ENCODE assay signal across 1 cellular context in the genomic region with DNA sequence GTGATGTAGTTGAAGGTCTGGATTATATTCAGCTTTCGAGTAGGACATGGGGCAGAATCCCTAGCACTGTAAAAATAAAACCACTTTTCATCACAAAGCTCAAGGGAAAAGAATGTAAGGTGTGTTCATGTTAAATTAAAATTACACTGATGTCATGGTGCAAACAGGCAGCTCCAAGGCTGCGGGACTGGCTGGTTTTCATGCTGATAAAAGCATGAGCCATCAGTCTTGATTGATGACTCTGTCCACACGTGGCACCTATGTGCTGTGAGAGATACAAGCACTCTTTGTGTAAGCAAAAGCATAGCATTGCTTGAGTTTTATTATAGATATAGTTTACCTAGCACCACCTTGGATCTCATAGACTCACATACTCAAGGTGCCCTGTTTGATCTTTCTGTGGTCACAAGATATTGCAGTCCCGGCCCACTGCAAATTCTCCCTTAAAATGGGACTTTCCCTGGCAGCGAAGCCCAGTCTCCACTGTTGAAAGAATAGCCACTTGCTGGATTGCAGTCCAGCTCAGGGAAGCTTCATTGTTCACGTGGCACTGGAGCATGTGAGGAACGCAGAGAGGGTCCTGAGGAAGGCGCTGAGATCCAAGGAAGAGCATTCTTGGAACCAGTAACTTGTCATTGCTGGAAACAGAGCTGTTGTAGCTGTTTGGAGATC.
TF ChIP-seq lines count a peak whose summit lies in the region.

No MANE protein-coding gene starts in this region.

TF ChIP-seq in K562, 482 proteins besides CTCF, POLR2A, EP300 and RAD21 (continued from another document and continues in another):
- TF ChIP-seq, protein P1, sequence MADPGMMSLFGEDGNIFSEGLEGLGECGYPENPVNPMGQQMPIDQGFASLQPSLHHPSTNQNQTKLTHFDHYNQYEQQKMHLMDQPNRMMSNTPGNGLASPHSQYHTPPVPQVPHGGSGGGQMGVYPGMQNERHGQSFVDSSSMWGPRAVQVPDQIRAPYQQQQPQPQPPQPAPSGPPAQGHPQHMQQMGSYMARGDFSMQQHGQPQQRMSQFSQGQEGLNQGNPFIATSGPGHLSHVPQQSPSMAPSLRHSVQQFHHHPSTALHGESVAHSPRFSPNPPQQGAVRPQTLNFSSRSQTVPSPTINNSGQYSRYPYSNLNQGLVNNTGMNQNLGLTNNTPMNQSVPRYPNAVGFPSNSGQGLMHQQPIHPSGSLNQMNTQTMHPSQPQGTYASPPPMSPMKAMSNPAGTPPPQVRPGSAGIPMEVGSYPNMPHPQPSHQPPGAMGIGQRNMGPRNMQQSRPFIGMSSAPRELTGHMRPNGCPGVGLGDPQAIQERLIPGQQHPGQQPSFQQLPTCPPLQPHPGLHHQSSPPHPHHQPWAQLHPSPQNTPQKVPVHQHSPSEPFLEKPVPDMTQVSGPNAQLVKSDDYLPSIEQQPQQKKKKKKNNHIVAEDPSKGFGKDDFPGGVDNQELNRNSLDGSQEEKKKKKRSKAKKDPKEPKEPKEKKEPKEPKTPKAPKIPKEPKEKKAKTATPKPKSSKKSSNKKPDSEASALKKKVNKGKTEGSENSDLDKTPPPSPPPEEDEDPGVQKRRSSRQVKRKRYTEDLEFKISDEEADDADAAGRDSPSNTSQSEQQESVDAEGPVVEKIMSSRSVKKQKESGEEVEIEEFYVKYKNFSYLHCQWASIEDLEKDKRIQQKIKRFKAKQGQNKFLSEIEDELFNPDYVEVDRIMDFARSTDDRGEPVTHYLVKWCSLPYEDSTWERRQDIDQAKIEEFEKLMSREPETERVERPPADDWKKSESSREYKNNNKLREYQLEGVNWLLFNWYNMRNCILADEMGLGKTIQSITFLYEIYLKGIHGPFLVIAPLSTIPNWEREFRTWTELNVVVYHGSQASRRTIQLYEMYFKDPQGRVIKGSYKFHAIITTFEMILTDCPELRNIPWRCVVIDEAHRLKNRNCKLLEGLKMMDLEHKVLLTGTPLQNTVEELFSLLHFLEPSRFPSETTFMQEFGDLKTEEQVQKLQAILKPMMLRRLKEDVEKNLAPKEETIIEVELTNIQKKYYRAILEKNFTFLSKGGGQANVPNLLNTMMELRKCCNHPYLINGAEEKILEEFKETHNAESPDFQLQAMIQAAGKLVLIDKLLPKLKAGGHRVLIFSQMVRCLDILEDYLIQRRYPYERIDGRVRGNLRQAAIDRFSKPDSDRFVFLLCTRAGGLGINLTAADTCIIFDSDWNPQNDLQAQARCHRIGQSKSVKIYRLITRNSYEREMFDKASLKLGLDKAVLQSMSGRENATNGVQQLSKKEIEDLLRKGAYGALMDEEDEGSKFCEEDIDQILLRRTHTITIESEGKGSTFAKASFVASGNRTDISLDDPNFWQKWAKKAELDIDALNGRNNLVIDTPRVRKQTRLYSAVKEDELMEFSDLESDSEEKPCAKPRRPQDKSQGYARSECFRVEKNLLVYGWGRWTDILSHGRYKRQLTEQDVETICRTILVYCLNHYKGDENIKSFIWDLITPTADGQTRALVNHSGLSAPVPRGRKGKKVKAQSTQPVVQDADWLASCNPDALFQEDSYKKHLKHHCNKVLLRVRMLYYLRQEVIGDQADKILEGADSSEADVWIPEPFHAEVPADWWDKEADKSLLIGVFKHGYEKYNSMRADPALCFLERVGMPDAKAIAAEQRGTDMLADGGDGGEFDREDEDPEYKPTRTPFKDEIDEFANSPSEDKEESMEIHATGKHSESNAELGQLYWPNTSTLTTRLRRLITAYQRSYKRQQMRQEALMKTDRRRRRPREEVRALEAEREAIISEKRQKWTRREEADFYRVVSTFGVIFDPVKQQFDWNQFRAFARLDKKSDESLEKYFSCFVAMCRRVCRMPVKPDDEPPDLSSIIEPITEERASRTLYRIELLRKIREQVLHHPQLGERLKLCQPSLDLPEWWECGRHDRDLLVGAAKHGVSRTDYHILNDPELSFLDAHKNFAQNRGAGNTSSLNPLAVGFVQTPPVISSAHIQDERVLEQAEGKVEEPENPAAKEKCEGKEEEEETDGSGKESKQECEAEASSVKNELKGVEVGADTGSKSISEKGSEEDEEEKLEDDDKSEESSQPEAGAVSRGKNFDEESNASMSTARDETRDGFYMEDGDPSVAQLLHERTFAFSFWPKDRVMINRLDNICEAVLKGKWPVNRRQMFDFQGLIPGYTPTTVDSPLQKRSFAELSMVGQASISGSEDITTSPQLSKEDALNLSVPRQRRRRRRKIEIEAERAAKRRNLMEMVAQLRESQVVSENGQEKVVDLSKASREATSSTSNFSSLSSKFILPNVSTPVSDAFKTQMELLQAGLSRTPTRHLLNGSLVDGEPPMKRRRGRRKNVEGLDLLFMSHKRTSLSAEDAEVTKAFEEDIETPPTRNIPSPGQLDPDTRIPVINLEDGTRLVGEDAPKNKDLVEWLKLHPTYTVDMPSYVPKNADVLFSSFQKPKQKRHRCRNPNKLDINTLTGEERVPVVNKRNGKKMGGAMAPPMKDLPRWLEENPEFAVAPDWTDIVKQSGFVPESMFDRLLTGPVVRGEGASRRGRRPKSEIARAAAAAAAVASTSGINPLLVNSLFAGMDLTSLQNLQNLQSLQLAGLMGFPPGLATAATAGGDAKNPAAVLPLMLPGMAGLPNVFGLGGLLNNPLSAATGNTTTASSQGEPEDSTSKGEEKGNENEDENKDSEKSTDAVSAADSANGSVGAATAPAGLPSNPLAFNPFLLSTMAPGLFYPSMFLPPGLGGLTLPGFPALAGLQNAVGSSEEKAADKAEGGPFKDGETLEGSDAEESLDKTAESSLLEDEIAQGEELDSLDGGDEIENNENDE (IDR thresholded peaks at IDR 0.05; ENCODE audit: low read depth, low read length): no peak
- TF ChIP-seq KDM2B (CRISPR knock-in tag; IDR thresholded peaks at IDR 0.05): no peak
- peak in 1 of 2 experiments; percentile 57; a peak in 1 of 4 replicates for TF ChIP-seq FOXA3 (CRISPR knock-in tag; conservative IDR thresholded peaks at IDR 0.05 in 1 of 2, IDR thresholded peaks at IDR 0.05 in 1 of 2)
- TF ChIP-seq, protein P2, sequence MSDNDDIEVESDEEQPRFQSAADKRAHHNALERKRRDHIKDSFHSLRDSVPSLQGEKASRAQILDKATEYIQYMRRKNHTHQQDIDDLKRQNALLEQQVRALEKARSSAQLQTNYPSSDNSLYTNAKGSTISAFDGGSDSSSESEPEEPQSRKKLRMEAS (CRISPR knock-in tag; IDR thresholded peaks at IDR 0.05): peak; percentile 71
- TF ChIP-seq, protein P3, sequence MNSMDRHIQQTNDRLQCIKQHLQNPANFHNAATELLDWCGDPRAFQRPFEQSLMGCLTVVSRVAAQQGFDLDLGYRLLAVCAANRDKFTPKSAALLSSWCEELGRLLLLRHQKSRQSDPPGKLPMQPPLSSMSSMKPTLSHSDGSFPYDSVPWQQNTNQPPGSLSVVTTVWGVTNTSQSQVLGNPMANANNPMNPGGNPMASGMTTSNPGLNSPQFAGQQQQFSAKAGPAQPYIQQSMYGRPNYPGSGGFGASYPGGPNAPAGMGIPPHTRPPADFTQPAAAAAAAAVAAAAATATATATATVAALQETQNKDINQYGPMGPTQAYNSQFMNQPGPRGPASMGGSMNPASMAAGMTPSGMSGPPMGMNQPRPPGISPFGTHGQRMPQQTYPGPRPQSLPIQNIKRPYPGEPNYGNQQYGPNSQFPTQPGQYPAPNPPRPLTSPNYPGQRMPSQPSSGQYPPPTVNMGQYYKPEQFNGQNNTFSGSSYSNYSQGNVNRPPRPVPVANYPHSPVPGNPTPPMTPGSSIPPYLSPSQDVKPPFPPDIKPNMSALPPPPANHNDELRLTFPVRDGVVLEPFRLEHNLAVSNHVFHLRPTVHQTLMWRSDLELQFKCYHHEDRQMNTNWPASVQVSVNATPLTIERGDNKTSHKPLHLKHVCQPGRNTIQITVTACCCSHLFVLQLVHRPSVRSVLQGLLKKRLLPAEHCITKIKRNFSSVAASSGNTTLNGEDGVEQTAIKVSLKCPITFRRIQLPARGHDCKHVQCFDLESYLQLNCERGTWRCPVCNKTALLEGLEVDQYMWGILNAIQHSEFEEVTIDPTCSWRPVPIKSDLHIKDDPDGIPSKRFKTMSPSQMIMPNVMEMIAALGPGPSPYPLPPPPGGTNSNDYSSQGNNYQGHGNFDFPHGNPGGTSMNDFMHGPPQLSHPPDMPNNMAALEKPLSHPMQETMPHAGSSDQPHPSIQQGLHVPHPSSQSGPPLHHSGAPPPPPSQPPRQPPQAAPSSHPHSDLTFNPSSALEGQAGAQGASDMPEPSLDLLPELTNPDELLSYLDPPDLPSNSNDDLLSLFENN (IDR thresholded peaks at IDR 0.05; ENCODE audit: low read depth in 2 of 2, low read length in 2 of 2): peak in 1 of 2 experiments; percentile 69; a peak in 1 of 4 replicates
- no peak for TF ChIP-seq FOXM1 (IDR thresholded peaks at IDR 0.05; ENCODE audit: low read depth)
- no peak for TF ChIP-seq FOXM1 (CRISPR knock-in tag; IDR thresholded peaks at IDR 0.05; ENCODE audit: low read depth)
- TF ChIP-seq CEBPG (CRISPR knock-in tag; IDR thresholded peaks at IDR 0.05): no peak
- TF ChIP-seq CEBPG (tag; conservative IDR thresholded peaks at IDR 0.05 in 1 of 2, IDR thresholded peaks at IDR 0.05 in 1 of 2): no peak
- TF ChIP-seq, protein P4, sequence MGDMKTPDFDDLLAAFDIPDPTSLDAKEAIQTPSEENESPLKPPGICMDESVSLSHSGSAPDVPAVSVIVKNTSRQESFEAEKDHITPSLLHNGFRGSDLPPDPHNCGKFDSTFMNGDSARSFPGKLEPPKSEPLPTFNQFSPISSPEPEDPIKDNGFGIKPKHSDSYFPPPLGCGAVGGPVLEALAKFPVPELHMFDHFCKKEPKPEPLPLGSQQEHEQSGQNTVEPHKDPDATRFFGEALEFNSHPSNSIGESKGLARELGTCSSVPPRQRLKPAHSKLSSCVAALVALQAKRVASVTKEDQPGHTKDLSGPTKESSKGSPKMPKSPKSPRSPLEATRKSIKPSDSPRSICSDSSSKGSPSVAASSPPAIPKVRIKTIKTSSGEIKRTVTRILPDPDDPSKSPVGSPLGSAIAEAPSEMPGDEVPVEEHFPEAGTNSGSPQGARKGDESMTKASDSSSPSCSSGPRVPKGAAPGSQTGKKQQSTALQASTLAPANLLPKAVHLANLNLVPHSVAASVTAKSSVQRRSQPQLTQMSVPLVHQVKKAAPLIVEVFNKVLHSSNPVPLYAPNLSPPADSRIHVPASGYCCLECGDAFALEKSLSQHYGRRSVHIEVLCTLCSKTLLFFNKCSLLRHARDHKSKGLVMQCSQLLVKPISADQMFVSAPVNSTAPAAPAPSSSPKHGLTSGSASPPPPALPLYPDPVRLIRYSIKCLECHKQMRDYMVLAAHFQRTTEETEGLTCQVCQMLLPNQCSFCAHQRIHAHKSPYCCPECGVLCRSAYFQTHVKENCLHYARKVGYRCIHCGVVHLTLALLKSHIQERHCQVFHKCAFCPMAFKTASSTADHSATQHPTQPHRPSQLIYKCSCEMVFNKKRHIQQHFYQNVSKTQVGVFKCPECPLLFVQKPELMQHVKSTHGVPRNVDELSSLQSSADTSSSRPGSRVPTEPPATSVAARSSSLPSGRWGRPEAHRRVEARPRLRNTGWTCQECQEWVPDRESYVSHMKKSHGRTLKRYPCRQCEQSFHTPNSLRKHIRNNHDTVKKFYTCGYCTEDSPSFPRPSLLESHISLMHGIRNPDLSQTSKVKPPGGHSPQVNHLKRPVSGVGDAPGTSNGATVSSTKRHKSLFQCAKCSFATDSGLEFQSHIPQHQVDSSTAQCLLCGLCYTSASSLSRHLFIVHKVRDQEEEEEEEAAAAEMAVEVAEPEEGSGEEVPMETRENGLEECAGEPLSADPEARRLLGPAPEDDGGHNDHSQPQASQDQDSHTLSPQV (IDR thresholded peaks at IDR 0.05): no peak
- peak; percentile 42; the same call in 1 of the 2 replicates for TF ChIP-seq MTA1 (IDR thresholded peaks at IDR 0.05; ENCODE audit: borderline replicate concordance)
- TF ChIP-seq RNF2 (IDR thresholded peaks at IDR 0.05): no peak; the same call in 1 of the 2 replicates
- no peak for TF ChIP-seq TEAD1 (CRISPR knock-in tag; IDR thresholded peaks at IDR 0.05)
- TF ChIP-seq, protein P5, sequence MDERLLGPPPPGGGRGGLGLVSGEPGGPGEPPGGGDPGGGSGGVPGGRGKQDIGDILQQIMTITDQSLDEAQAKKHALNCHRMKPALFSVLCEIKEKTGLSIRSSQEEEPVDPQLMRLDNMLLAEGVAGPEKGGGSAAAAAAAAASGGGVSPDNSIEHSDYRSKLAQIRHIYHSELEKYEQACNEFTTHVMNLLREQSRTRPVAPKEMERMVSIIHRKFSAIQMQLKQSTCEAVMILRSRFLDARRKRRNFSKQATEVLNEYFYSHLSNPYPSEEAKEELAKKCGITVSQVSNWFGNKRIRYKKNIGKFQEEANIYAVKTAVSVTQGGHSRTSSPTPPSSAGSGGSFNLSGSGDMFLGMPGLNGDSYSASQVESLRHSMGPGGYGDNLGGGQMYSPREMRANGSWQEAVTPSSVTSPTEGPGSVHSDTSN (CRISPR knock-in tag; IDR thresholded peaks at IDR 0.05; ENCODE audit: low read depth): peak; percentile 84
- TF ChIP-seq, protein P5 (tag; conservative IDR thresholded peaks at IDR 0.05; ENCODE audit: low read depth): peak; percentile 98
- TF ChIP-seq CBFA2T3 (IDR thresholded peaks at IDR 0.05): peak; percentile 89
- peak; percentile 43; the same call in 1 of the 2 replicates for TF ChIP-seq CREB1 (IDR thresholded peaks at IDR 0.05)
- peak; percentile 40; the same call in 1 of the 2 replicates for TF ChIP-seq CREB1 (CRISPR knock-in tag; IDR thresholded peaks at IDR 0.05)
- no peak for TF ChIP-seq BRD9 (IDR thresholded peaks at IDR 0.05; ENCODE audit: low read depth, partially characterized antibody)
- no peak for TF ChIP-seq ZNF274 (IDR thresholded peaks at IDR 0.05; ENCODE audit: borderline replicate concordance, low read depth, low read length)
- TF ChIP-seq, protein P6, sequence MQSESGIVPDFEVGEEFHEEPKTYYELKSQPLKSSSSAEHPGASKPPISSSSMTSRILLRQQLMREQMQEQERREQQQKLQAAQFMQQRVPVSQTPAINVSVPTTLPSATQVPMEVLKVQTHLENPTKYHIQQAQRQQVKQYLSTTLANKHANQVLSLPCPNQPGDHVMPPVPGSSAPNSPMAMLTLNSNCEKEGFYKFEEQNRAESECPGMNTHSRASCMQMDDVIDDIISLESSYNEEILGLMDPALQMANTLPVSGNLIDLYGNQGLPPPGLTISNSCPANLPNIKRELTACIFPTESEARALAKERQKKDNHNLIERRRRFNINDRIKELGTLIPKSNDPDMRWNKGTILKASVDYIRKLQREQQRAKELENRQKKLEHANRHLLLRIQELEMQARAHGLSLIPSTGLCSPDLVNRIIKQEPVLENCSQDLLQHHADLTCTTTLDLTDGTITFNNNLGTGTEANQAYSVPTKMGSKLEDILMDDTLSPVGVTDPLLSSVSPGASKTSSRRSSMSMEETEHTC (IDR thresholded peaks at IDR 0.05): peak; percentile 56; the same call in 1 of the 2 replicates
- TF ChIP-seq CBFB (CRISPR knock-in tag; IDR thresholded peaks at IDR 0.05): peak; percentile 51; the same call in 1 of the 2 replicates
